In genomic region chr13:79658333-79658975, GRCh38 we compare ENCODE assay signal across 18 cellular contexts.
DNase-seq lines count a peak whose midpoint lies in the region; ATAC-seq lines count a peak whose summit lies in the region.
"Had no signal": no experiment of that assay in that cellular context is flagged by ENCODE, and none has a peak within 500 bp of the region (broad histone marks: within the 10 kb centered on the region; RNA-seq: fewer than 3 reads in every experiment).

No MANE protein-coding gene starts in this region.

- H2AK5ac ChIP-seq in neuronal stem cell (ENCODE audit: low read depth, low read length): no peak overlapping the region

- no peak overlapping the region for H3K4ac ChIP-seq in neuronal stem cell (ENCODE audit: low read length)

- H3K27ac ChIP-seq in neuronal stem cell (replicated peaks; ENCODE audit: low read length) (peak overlapping the region; percentile 27), aorta (ENCODE audit: low read depth in 1 of 2, low read length in 2 of 2) (no peak overlapping the region)
- H3K27ac ChIP-seq: KMS-11, PC-9, tibial artery had no signal

- H3K4me1 ChIP-seq in neuronal stem cell (ENCODE audit: control insufficient read depth in 2 of 2, insufficient read depth in 1 of 2, low read depth in 1 of 2, low read length in 2 of 2) (peaks cover 11 to 28% of the 10 kb centered on the region in 2 donors), aorta (ENCODE audit: control insufficient read depth in 1 of 2, insufficient read depth in 2 of 2, low read length in 2 of 2) (no peaks in the 10 kb centered on the region)
- H3K4me1 ChIP-seq: tibial artery had no signal

- H2BK12ac ChIP-seq in neuronal stem cell (ENCODE audit: low read length): peak overlapping the region; percentile 95

- no peaks in the 10 kb centered on the region for H3K27me3 ChIP-seq in neuronal stem cell (ENCODE audit: control insufficient read depth in 3 of 3, insufficient read depth in 3 of 3, low read depth in 1 of 3, low read length in 3 of 3)
- no peaks in the 10 kb centered on the region for H3K27me3 ChIP-seq in aorta (ENCODE audit: control insufficient read depth in 1 of 2, insufficient read depth in 2 of 2, low read length in 1 of 2)
- H3K27me3 ChIP-seq: tibial artery had no signal

- H3K9ac ChIP-seq in neuronal stem cell (ENCODE audit: low read depth, low read length, poor library complexity): no peak overlapping the region
- H3K9ac ChIP-seq: KMS-11 had no signal

- no peak overlapping the region for H3K23ac ChIP-seq in neuronal stem cell (ENCODE audit: low read depth, low read length, poor library complexity)

- H3K36me3 ChIP-seq in neuronal stem cell (replicated peaks in 1 of 2; ENCODE audit: control insufficient read depth in 2 of 2, insufficient read depth in 2 of 2, low read length in 2 of 2) (no peaks in the 10 kb centered on the region), aorta (ENCODE audit: control insufficient read depth in 1 of 2, insufficient read depth in 2 of 2, low read length in 1 of 2) (no peaks in the 10 kb centered on the region)
- H3K36me3 ChIP-seq: tibial artery had no signal

- peak overlapping the region in 1 of 2 donors; percentile 22 for H3K4me3 ChIP-seq in neuronal stem cell (ENCODE audit: low read length in 2 of 2)
- H3K4me3 ChIP-seq in aorta (ENCODE audit: low read length in 2 of 2): no peak overlapping the region
- H3K4me3 ChIP-seq: PC-9, tibial artery had no signal

- peak; percentile 32 for ATAC-seq in Right ventricle myocardium inferior
- ATAC-seq in left cardiac atrium: peak; percentile 22 to 28
- no peak for ATAC-seq in GM18907 (IDR thresholded peaks at IDR 0.05; ENCODE audit: unreplicated experiment)
- ATAC-seq in aorta (ENCODE audit: low FRiP score): no peak
- ATAC-seq: stimulated activated naive B cell treated with anti-CD40 and anti-IgM and Interleukin-4, amounts not matched to agents 10 μg/mL and 1 μg/mL and 100 μg/mL, for 72 hours had no signal

- H3K4me2 ChIP-seq in neuronal stem cell (ENCODE audit: insufficient read depth, low read length, poor library complexity, severe bottlenecking): no peak overlapping the region
- H3K4me2 ChIP-seq: KMS-11, PC-9 had no signal

- no peak overlapping the region for H2BK120ac ChIP-seq in neuronal stem cell (ENCODE audit: low read depth, low read length)

- no peak overlapping the region for H4K91ac ChIP-seq in neuronal stem cell (ENCODE audit: low read depth, low read length, poor library complexity)

- H3K9me3 ChIP-seq in neuronal stem cell (replicated peaks in 1 of 2; ENCODE audit: control insufficient read depth in 2 of 2, insufficient read depth in 1 of 2, low read depth in 1 of 2, low read length in 2 of 2): peaks cover 0 to 2% of the 10 kb centered on the region in 2 donors
- H3K9me3 ChIP-seq in aorta (ENCODE audit: control insufficient read depth, low read length): no peaks in the 10 kb centered on the region
- H3K9me3 ChIP-seq: tibial artery had no signal

- DNase-seq in Right ventricle myocardium inferior (ENCODE audit: missing footprints): no peak
- no peak for DNase-seq in cardiac septum (ENCODE audit: low spot score)
- peak; percentile 18 for DNase-seq in left cardiac atrium
- DNase-seq in neuronal stem cell (ENCODE audit: low spot score): no peak
- no peak for DNase-seq in activated T-cell treated with anti-CD3 and anti-CD28 coated beads, Interleukin-2, amount 50 U/mL, for 48 hours
- DNase-seq in NCI-H128 (lab: John Stamatoyannopoulos, UW; ENCODE audit: unreplicated experiment): no peak
- no peak for DNase-seq in aorta
- DNase-seq: activated CD4-positive, alpha-beta T cell treated with anti-CD3 and anti-CD28 coated beads, Interleukin-2, amount 10 ng/mL, durations not matched to agents 24 days and 14 days; activated effector memory CD4-positive, alpha-beta T cell treated with Interleukin-2 at 50 U/mL for 16 hours; CD4-positive, CD25-positive, alpha-beta regulatory T cell; NCI-H1092 treated with DMSO at 0.1 percent for 48 hours; NCI-H774; PC-9; posterior cingulate gyrus; stimulated activated naive B cell treated with anti-CD40 and anti-IgM and Interleukin-4, amounts not matched to agents 10 μg/mL and 1 μg/mL and 100 μg/mL, for 72 hours; tibial artery had no signal

- H2BK5ac ChIP-seq in neuronal stem cell (ENCODE audit: low read length): no peak overlapping the region

- H2BK15ac ChIP-seq in neuronal stem cell (ENCODE audit: low read length): no peak overlapping the region

- H4K8ac ChIP-seq in neuronal stem cell (ENCODE audit: low read depth, low read length): no peak overlapping the region

- no CpG with 5 or more reads among the region's 3 CpGs for WGBS in neuronal stem cell (ENCODE audit: extremely low coverage in 2 of 2, insufficient read length in 2 of 2, insufficient replicate concordance in 1 of 2), 2 donors
- WGBS in aorta, 2 donors: 84 to 90% methylated on average over 3 of the region's 3 CpGs

- intact Hi-C loops in Right ventricle myocardium inferior (cut with DNase I): no loop called here
- intact Hi-C loops in cardiac septum (cut with DNase I): no loop called here
- intact Hi-C loops in left cardiac atrium (cut with DNase I): no loop called here
- intact Hi-C loops in aorta (cut with DNase I): no loop called here

- H2AFZ ChIP-seq in neuronal stem cell (ENCODE audit: low read length): peak overlapping the region; percentile 81
- H2AFZ ChIP-seq: PC-9 had no signal

- H3K14ac ChIP-seq in neuronal stem cell (ENCODE audit: low read length): no peak overlapping the region

- H3K79me1 ChIP-seq in neuronal stem cell (ENCODE audit: low read depth, low read length): no peaks in the 10 kb centered on the region

- peak overlapping the region; percentile 84 for H3K18ac ChIP-seq in neuronal stem cell (ENCODE audit: low read length)

Comparison
In these comparisons a context has a peak if more than half of its experiments do, and no peak if none do; other contexts are left out.
1. ATAC-seq: peak in Right ventricle myocardium inferior (single experiment) and left cardiac atrium (2 of 2); none in GM18907 (single experiment) and aorta (single experiment).